9 cellular contexts compared by ENCODE assay signal in the genomic region with DNA sequence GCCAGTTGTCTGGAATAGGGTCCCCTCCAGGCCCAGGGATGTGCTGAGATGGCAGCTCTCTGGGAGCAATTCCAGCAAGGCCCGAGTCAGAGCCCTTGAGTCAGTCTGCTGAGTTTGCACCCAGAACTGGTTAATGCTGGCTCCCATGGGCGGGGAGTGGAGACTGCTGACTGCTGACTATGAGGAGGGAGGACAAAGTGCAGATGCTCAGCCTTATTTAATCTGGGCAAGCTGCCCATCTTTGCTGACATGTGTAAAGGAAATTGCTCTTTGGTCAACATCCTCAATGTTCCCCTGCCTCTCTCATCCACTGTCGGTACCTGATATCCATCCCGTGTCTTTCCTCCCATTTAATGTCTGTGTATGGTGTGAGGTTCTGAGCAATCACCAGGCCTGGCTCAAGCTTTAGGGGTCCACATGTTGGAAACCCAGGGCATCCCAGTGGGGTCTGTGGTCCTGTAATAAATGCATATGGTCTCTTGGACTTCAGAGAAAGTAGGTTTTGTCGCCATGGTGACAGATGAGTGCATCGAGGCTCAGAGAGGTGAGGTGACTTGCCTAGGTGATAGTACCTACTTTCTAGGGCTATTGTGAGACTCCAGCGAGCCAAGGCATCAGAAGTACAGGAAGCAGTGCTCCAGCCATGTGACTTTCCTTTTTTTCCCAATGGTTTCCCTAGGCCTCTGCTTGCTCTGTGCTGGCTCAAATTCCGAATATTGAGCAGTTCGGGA. TPM values are rescaled to one million over a fixed set of nuclear protein-coding genes. Genes with fewer than 3 reads are reported as not detected.
DNase-seq lines count a peak whose midpoint lies in the region; ATAC-seq and TF ChIP-seq lines count a peak whose summit lies in the region.
"Had no signal": no experiment of that assay in that cellular context is flagged by ENCODE, and none has a peak within 500 bp of the region (broad histone marks: within the 10 kb centered on the region; RNA-seq: fewer than 3 reads in every experiment).

No MANE protein-coding gene starts in this region.

- H3K36me3 ChIP-seq in tibial artery (no peaks in the 10 kb centered on the region), neuronal stem cell (replicated peaks in 1 of 2; ENCODE audit: control insufficient read depth in 2 of 2, insufficient read depth in 2 of 2, low read length in 2 of 2) (no peaks in the 10 kb centered on the region)
- H3K36me3 ChIP-seq in CD4-positive, alpha-beta memory T cell (ENCODE audit: insufficient read depth, low read length): no peaks in the 10 kb centered on the region

- DNase-seq in HuH-7 (ENCODE audit: low spot score): peak; percentile 70
- peak; percentile 38 for DNase-seq in SK-N-DZ (ENCODE audit: low spot score)
- peak; percentile 67 to 82 (median 81) for DNase-seq in right cardiac atrium
- DNase-seq in tibial artery: peak; percentile 77
- DNase-seq in CD4-positive, alpha-beta memory T cell: no peak
- no peak for DNase-seq in neuronal stem cell (ENCODE audit: low spot score)
- no peak for DNase-seq in activated CD8-positive, alpha-beta T cell treated with anti-CD3 and anti-CD28 coated beads for 36 hours
- DNase-seq: activated gamma-delta T cell had no signal

- H2AK5ac ChIP-seq in neuronal stem cell (ENCODE audit: low read depth, low read length): no peak overlapping the region

- no peak overlapping the region for H3K4me3 ChIP-seq in right cardiac atrium (ENCODE audit: low read length)
- no peak overlapping the region for H3K4me3 ChIP-seq in tibial artery
- H3K4me3 ChIP-seq in CD4-positive, alpha-beta memory T cell (ENCODE audit: low read length in 2 of 2): no peak overlapping the region
- no peak overlapping the region for H3K4me3 ChIP-seq in neuronal stem cell (ENCODE audit: low read length in 2 of 2)

- POLR2A ChIA-PET in CD4-positive, alpha-beta memory T cell (lab: Charles Lee; ENCODE audit: partially characterized antibody): no interaction called here
- POLR2A ChIA-PET in activated CD8-positive, alpha-beta T cell treated with anti-CD3 and anti-CD28 coated beads for 36 hours (lab: Charles Lee): no interaction called here

- H3K79me1 ChIP-seq in neuronal stem cell (ENCODE audit: low read depth, low read length): no peaks in the 10 kb centered on the region

- no peaks in the 10 kb centered on the region for H3K9me3 Mint-ChIP-seq in CD4-positive, alpha-beta memory T cell
- H3K9me3 Mint-ChIP-seq in activated CD8-positive, alpha-beta T cell treated with anti-CD3 and anti-CD28 coated beads for 36 hours: no peaks in the 10 kb centered on the region

- no peak overlapping the region for H3K18ac ChIP-seq in neuronal stem cell (ENCODE audit: low read length)

- no peak for TF ChIP-seq CTCF in tibial artery (IDR thresholded peaks at IDR 0.05)
- no peak for TF ChIP-seq CTCF in activated CD8-positive, alpha-beta T cell treated with anti-CD3 and anti-CD28 coated beads for 36 hours (IDR thresholded peaks at IDR 0.05)

- no peak overlapping the region for H2BK5ac ChIP-seq in neuronal stem cell (ENCODE audit: low read length)

- H3K4me3 Mint-ChIP-seq in CD4-positive, alpha-beta memory T cell: no peak overlapping the region
- no peak overlapping the region for H3K4me3 Mint-ChIP-seq in activated CD8-positive, alpha-beta T cell treated with anti-CD3 and anti-CD28 coated beads for 36 hours

- no peak overlapping the region for H2BK120ac ChIP-seq in neuronal stem cell (ENCODE audit: low read depth, low read length)

- H3K4me1 Mint-ChIP-seq in CD4-positive, alpha-beta memory T cell: no peaks in the 10 kb centered on the region
- no peaks in the 10 kb centered on the region for H3K4me1 Mint-ChIP-seq in activated CD8-positive, alpha-beta T cell treated with anti-CD3 and anti-CD28 coated beads for 36 hours (ENCODE audit: low read depth)

- no peak overlapping the region for H2BK12ac ChIP-seq in neuronal stem cell (ENCODE audit: low read length)

- H3K23ac ChIP-seq in neuronal stem cell (ENCODE audit: low read depth, low read length, poor library complexity): no peak overlapping the region

- H3K27me3 ChIP-seq in right cardiac atrium (ENCODE audit: control insufficient read depth, insufficient read depth) (no peaks in the 10 kb centered on the region), tibial artery (no peaks in the 10 kb centered on the region), neuronal stem cell (ENCODE audit: control insufficient read depth in 3 of 3, insufficient read depth in 3 of 3, low read depth in 1 of 3, low read length in 3 of 3) (peaks cover 0 to 2% (median 0%) of the 10 kb centered on the region in 3 experiments)
- no peaks in the 10 kb centered on the region for H3K27me3 ChIP-seq in CD4-positive, alpha-beta memory T cell (ENCODE audit: insufficient read depth, low read length)

- no peak overlapping the region for H2AFZ ChIP-seq in neuronal stem cell (ENCODE audit: low read length)

- no peak overlapping the region for H3K9ac ChIP-seq in neuronal stem cell (ENCODE audit: low read depth, low read length, poor library complexity)

- CTCF ChIA-PET in CD4-positive, alpha-beta memory T cell (lab: Charles Lee; ENCODE audit: partially characterized antibody): no interaction called here
- CTCF ChIA-PET in activated CD8-positive, alpha-beta T cell treated with anti-CD3 and anti-CD28 coated beads for 36 hours (lab: Charles Lee): no interaction called here

- H3K4me2 ChIP-seq in neuronal stem cell (ENCODE audit: insufficient read depth, low read length, poor library complexity, severe bottlenecking): no peak overlapping the region

- peak; percentile 68 to 80 for ATAC-seq in right cardiac atrium
- no peak for ATAC-seq in GM21526 (IDR thresholded peaks at IDR 0.05; ENCODE audit: low FRiP score, unreplicated experiment)
- ATAC-seq in activated CD8-positive, alpha-beta T cell treated with anti-CD3 and anti-CD28 coated beads for 36 hours: no peak

- WGBS in right cardiac atrium: 56% methylated on average over 9 of the region's 9 CpGs
- WGBS in neuronal stem cell (ENCODE audit: extremely low coverage in 2 of 2, insufficient read length in 2 of 2, insufficient replicate concordance in 1 of 2), 2 donors: no CpG with 5 or more reads among the region's 9 CpGs

- no peak overlapping the region for H4K8ac ChIP-seq in neuronal stem cell (ENCODE audit: low read depth, low read length)

- H2BK15ac ChIP-seq in neuronal stem cell (ENCODE audit: low read length): no peak overlapping the region

- no peak overlapping the region for H3K14ac ChIP-seq in neuronal stem cell (ENCODE audit: low read length)

- no peak overlapping the region for H3K27ac ChIP-seq in right cardiac atrium (ENCODE audit: low read length)
- no peak overlapping the region for H3K27ac ChIP-seq in tibial artery
- H3K27ac ChIP-seq in CD4-positive, alpha-beta memory T cell (ENCODE audit: low read depth, low read length): no peak overlapping the region
- no peak overlapping the region for H3K27ac ChIP-seq in neuronal stem cell (replicated peaks; ENCODE audit: low read length)

- intact Hi-C loops in right cardiac atrium (cut with DNase I) (no loop called here), tibial artery (cut with DNase I; ENCODE audit: low total_unique reads) (no loop called here)
- intact Hi-C loops in CD4-positive, alpha-beta memory T cell (cut with micrococcal nuclease): no loop called here
- intact Hi-C loops in activated CD8-positive, alpha-beta T cell treated with anti-CD3 and anti-CD28 coated beads for 36 hours (cut with micrococcal nuclease): no loop called here

- no peaks in the 10 kb centered on the region for H3K36me3 Mint-ChIP-seq in CD4-positive, alpha-beta memory T cell
- H3K36me3 Mint-ChIP-seq in activated CD8-positive, alpha-beta T cell treated with anti-CD3 and anti-CD28 coated beads for 36 hours (ENCODE audit: low read depth): no peaks in the 10 kb centered on the region

- H3K27ac Mint-ChIP-seq in CD4-positive, alpha-beta memory T cell: no peak overlapping the region
- H3K27ac Mint-ChIP-seq in activated CD8-positive, alpha-beta T cell treated with anti-CD3 and anti-CD28 coated beads for 36 hours: no peak overlapping the region

- H3K27me3 Mint-ChIP-seq in CD4-positive, alpha-beta memory T cell: no peaks in the 10 kb centered on the region
- no peaks in the 10 kb centered on the region for H3K27me3 Mint-ChIP-seq in activated CD8-positive, alpha-beta T cell treated with anti-CD3 and anti-CD28 coated beads for 36 hours

- H3K4me1 ChIP-seq in right cardiac atrium (ENCODE audit: control insufficient read depth, insufficient read depth, low read length): no peaks in the 10 kb centered on the region
- H3K4me1 ChIP-seq in tibial artery: no peaks in the 10 kb centered on the region
- H3K4me1 ChIP-seq in CD4-positive, alpha-beta memory T cell (ENCODE audit: insufficient read depth, low read length): no peaks in the 10 kb centered on the region
- no peaks in the 10 kb centered on the region for H3K4me1 ChIP-seq in neuronal stem cell (ENCODE audit: control insufficient read depth in 2 of 2, insufficient read depth in 1 of 2, low read depth in 1 of 2, low read length in 2 of 2)

- H4K91ac ChIP-seq in neuronal stem cell (ENCODE audit: low read depth, low read length, poor library complexity): no peak overlapping the region

- no peaks in the 10 kb centered on the region for H3K9me3 ChIP-seq in right cardiac atrium (ENCODE audit: control insufficient read depth, low read length)
- no peaks in the 10 kb centered on the region for H3K9me3 ChIP-seq in tibial artery
- no peaks in the 10 kb centered on the region for H3K9me3 ChIP-seq in CD4-positive, alpha-beta memory T cell (ENCODE audit: control insufficient read depth in 1 of 2, low read length in 2 of 2)
- H3K9me3 ChIP-seq in neuronal stem cell (replicated peaks in 1 of 2; ENCODE audit: control insufficient read depth in 2 of 2, insufficient read depth in 1 of 2, low read depth in 1 of 2, low read length in 2 of 2): no peaks in the 10 kb centered on the region

- no peak overlapping the region for H3K4ac ChIP-seq in neuronal stem cell (ENCODE audit: low read length)

RNA-seq across cellular contexts. Expression of a gene that starts 20.0 kb away (rescaled TPM):
- 0.16 TPM in 1 of 2 replicates, not detected in the other for polyA plus RNA-seq in SK-N-DZ (2014; cell fraction: cytosol; rRNA removed)
- polyA plus RNA-seq in SK-N-DZ (2014; cell fraction: nucleus; rRNA removed): not detected in 2 replicates
- 10 to 100 TPM in 2 of 4 donors, 1 to 10 TPM in 2; 7.7 to 10.4 (median 9.7) TPM for total RNA-seq in right cardiac atrium
- 6.6 TPM for polyA plus RNA-seq in right cardiac atrium
- total RNA-seq in CD4-positive, alpha-beta memory T cell: 1 to 10 TPM; 3.9 to 7.1 TPM
- polyA plus RNA-seq in CD4-positive, alpha-beta memory T cell: 10 to 100 TPM in 1 of 2 donors, 1 to 10 TPM in 1; 8.4 to 10.5 TPM
- 6.9 TPM for polyA plus RNA-seq in neuronal stem cell (2013, experiment 1 of 2)
- 6.6 TPM for polyA plus RNA-seq in neuronal stem cell (2013, experiment 2 of 2)
- 1 to 10 TPM; 5.4 to 6.6 TPM for total RNA-seq in activated CD8-positive, alpha-beta T cell treated with anti-CD3 and anti-CD28 coated beads for 36 hours

RNA-seq across cellular contexts. Expression of a gene that starts 29.1 kb away (rescaled TPM):
- not detected in 2 replicates for polyA plus RNA-seq in SK-N-DZ (2014; cell fraction: cytosol; rRNA removed)
- polyA plus RNA-seq in SK-N-DZ (2014; cell fraction: nucleus; rRNA removed): 5.6 TPM in 1 of 2 replicates, not detected in the other
- 10 to 100 TPM in 3 of 4 donors, 1 to 10 TPM in 1; 8.2 to 14.4 (median 11.1) TPM for total RNA-seq in right cardiac atrium
- polyA plus RNA-seq in right cardiac atrium: 3.1 TPM
- total RNA-seq in CD4-positive, alpha-beta memory T cell: 1 to 10 TPM; 4.6 to 6.4 TPM
- not detected for polyA plus RNA-seq in CD4-positive, alpha-beta memory T cell
- polyA plus RNA-seq in neuronal stem cell (2013, experiment 1 of 2): 1.5 TPM
- 2.3 TPM for polyA plus RNA-seq in neuronal stem cell (2013, experiment 2 of 2)
- total RNA-seq in activated CD8-positive, alpha-beta T cell treated with anti-CD3 and anti-CD28 coated beads for 36 hours: 1 to 10 TPM in 1 of 2 experiments, under 1 TPM in 1; 0.92 to 1.5 TPM

RNA-seq across cellular contexts. Expression of a gene that starts 44.8 kb away (rescaled TPM):
- polyA plus RNA-seq in SK-N-DZ (2014; cell fraction: cytosol; rRNA removed): 15.1 and 17.3 TPM in 2 replicates
- 28.9 and 49.4 TPM in 2 replicates for polyA plus RNA-seq in SK-N-DZ (2014; cell fraction: nucleus; rRNA removed)
- total RNA-seq in right cardiac atrium: 10 to 100 TPM; 11.7 to 14.0 (median 12.0) TPM
- 14.6 TPM for polyA plus RNA-seq in right cardiac atrium
- 10 to 100 TPM; 20.2 to 21.3 TPM for total RNA-seq in CD4-positive, alpha-beta memory T cell
- polyA plus RNA-seq in CD4-positive, alpha-beta memory T cell: 10 to 100 TPM; 20.8 to 21.2 TPM
- polyA plus RNA-seq in neuronal stem cell (2013, experiment 1 of 2): 10.7 TPM
- polyA plus RNA-seq in neuronal stem cell (2013, experiment 2 of 2): 12.8 TPM
- 10 to 100 TPM in 1 of 2 experiments, 1 to 10 TPM in 1; 9.7 to 12.6 TPM for total RNA-seq in activated CD8-positive, alpha-beta T cell treated with anti-CD3 and anti-CD28 coated beads for 36 hours

Comparison
In these comparisons a context has a peak if more than half of its experiments do, and no peak if none do; other contexts are left out.
1. DNase-seq: peak in HuH-7 (single experiment), SK-N-DZ (single experiment), right cardiac atrium (3 of 3) and tibial artery (2 of 2); none in CD4-positive, alpha-beta memory T cell (0 of 5), neuronal stem cell (single experiment) and activated CD8-positive, alpha-beta T cell treated with anti-CD3 and anti-CD28 coated beads for 36 hours (single experiment).
2. ATAC-seq: peak in right cardiac atrium (2 of 2); none in GM21526 (single experiment) and activated CD8-positive, alpha-beta T cell treated with anti-CD3 and anti-CD28 coated beads for 36 hours (single experiment).